ENCODE assay signal across 7 cellular contexts in genomic region chr19:17860993-17861360, GRCh38. TPM values are rescaled to one million over a fixed set of nuclear protein-coding genes. Genes with fewer than 3 reads are reported as not detected.
A peak's percentile ranks its signal among the peaks of the same experiment; 100 is the strongest.
DNase-seq lines count a peak whose midpoint lies in the region; ATAC-seq and TF ChIP-seq lines count a peak whose summit lies in the region.

No MANE protein-coding gene starts in this region.

- peaks cover 28% of the 10 kb centered on the region for H3K4me1 Mint-ChIP-seq in activated CD8-positive, alpha-beta T cell treated with anti-CD3 and anti-CD28 coated beads for 36 hours (ENCODE audit: low read depth)
- peaks cover 57% of the 10 kb centered on the region for H3K4me1 Mint-ChIP-seq in stimulated activated memory B cell treated with anti-CD40 and anti-IgM and Interleukin-4, amounts not matched to agents 10 μg/mL and 1 μg/mL and 100 μg/mL, for 72 hours

- POLR2A ChIA-PET in activated CD8-positive, alpha-beta T cell treated with anti-CD3 and anti-CD28 coated beads for 36 hours (lab: Charles Lee) = interaction anchor here (0.7 to 8.7 kb wide), 20 partner anchors 10 to 455 kb away, joined by 3 to 143 read pairs (median 4); partner anchors contain the start of genes BST2, CCDC124, FCHO1 and JAK3

- intact Hi-C loops in activated CD8-positive, alpha-beta T cell treated with anti-CD3 and anti-CD28 coated beads for 36 hours (cut with micrococcal nuclease) = no loop called here

- peak overlapping the region; percentile 82 for H3K4me3 Mint-ChIP-seq in activated CD8-positive, alpha-beta T cell treated with anti-CD3 and anti-CD28 coated beads for 36 hours
- H3K4me3 Mint-ChIP-seq in stimulated activated memory B cell treated with anti-CD40 and anti-IgM and Interleukin-4, amounts not matched to agents 10 μg/mL and 1 μg/mL and 100 μg/mL, for 72 hours = peak overlapping the region; percentile 92

- CTCF ChIA-PET in activated CD8-positive, alpha-beta T cell treated with anti-CD3 and anti-CD28 coated beads for 36 hours (lab: Charles Lee) = interaction anchor here (0.7 to 11.7 kb wide), 5 partner anchors 11 to 136 kb away, joined by 3 to 194 read pairs (median 4); partner anchors contain the start of genes CCDC124 and SLC5A5

- peaks cover 51% of the 10 kb centered on the region for H3K36me3 Mint-ChIP-seq in activated CD8-positive, alpha-beta T cell treated with anti-CD3 and anti-CD28 coated beads for 36 hours (ENCODE audit: low read depth)
- H3K36me3 Mint-ChIP-seq in stimulated activated memory B cell treated with anti-CD40 and anti-IgM and Interleukin-4, amounts not matched to agents 10 μg/mL and 1 μg/mL and 100 μg/mL, for 72 hours = peaks cover 50% of the 10 kb centered on the region

- no peaks in the 10 kb centered on the region for H3K27me3 Mint-ChIP-seq in activated CD8-positive, alpha-beta T cell treated with anti-CD3 and anti-CD28 coated beads for 36 hours
- no peaks in the 10 kb centered on the region for H3K27me3 Mint-ChIP-seq in stimulated activated memory B cell treated with anti-CD40 and anti-IgM and Interleukin-4, amounts not matched to agents 10 μg/mL and 1 μg/mL and 100 μg/mL, for 72 hours

- peaks cover 29% of the 10 kb centered on the region for H3K36me3 ChIP-seq in iPS DF 6.9 (ENCODE audit: control insufficient read depth, insufficient read depth, low read length)

- H3K27me3 ChIP-seq in HL-60 (ENCODE audit: insufficient read depth, poor library complexity, severe bottlenecking) (no peaks in the 10 kb centered on the region), iPS DF 6.9 (ENCODE audit: control insufficient read depth, insufficient read depth, low read length) (no peaks in the 10 kb centered on the region)

- no peak for TF ChIP-seq CTCF in HL-60 (IDR thresholded peaks at IDR 0.05; ENCODE audit: insufficient read depth, low read length)
- no peak for TF ChIP-seq CTCF in activated CD8-positive, alpha-beta T cell treated with anti-CD3 and anti-CD28 coated beads for 36 hours (IDR thresholded peaks at IDR 0.05)

- H3K27ac Mint-ChIP-seq in activated CD8-positive, alpha-beta T cell treated with anti-CD3 and anti-CD28 coated beads for 36 hours = peak overlapping the region; percentile 97
- H3K27ac Mint-ChIP-seq in stimulated activated memory B cell treated with anti-CD40 and anti-IgM and Interleukin-4, amounts not matched to agents 10 μg/mL and 1 μg/mL and 100 μg/mL, for 72 hours = peak overlapping the region; percentile 90

- WGBS in iPS DF 6.9 (ENCODE audit: insufficient coverage, insufficient read length) = no CpG with 5 or more reads among the region's 7 CpGs

- no peaks in the 10 kb centered on the region for H3K9me3 ChIP-seq in iPS DF 6.9 (ENCODE audit: control insufficient read depth, insufficient read depth, low read length)

- no peak for ATAC-seq in activated CD8-positive, alpha-beta T cell treated with anti-CD3 and anti-CD28 coated beads for 36 hours
- no peak for ATAC-seq in stimulated activated memory B cell treated with anti-CD40 and anti-IgM and Interleukin-4, amounts not matched to agents 10 μg/mL and 1 μg/mL and 100 μg/mL, for 72 hours
- ATAC-seq in HG03521 (IDR thresholded peaks at IDR 0.05; ENCODE audit: unreplicated experiment) = no peak

- H3K4me1 ChIP-seq in iPS DF 6.9 (ENCODE audit: control insufficient read depth, insufficient read depth, low read length) = 0 out of 2 replicates have a peak, but pooled peaks cover 2% of the 10 kb centered on the region

- DNase-seq in HL-60 (ENCODE audit: low read depth in 1 of 2, low spot score in 1 of 2) (no peak), iPS DF 6.9 (ENCODE audit: low read depth, low spot score) (no peak), NCI-H526 treated with DMSO at 0.1 percent for 48 hours (lab: John Stamatoyannopoulos, UW) (no peak)
- DNase-seq in activated CD8-positive, alpha-beta T cell treated with anti-CD3 and anti-CD28 coated beads for 36 hours = no peak
- DNase-seq in activated CD4-positive, alpha-beta T cell treated with anti-CD3 and anti-CD28 coated beads, Interleukin-2, amount 50 U/mL, for 1 hour = no peak

- H3K4me3 ChIP-seq in HL-60 (replicated peaks; ENCODE audit: insufficient read depth, low read length) = peak overlapping the region; percentile 57
- peak overlapping the region; percentile 96; the same call in 1 of the 2 replicates for H3K4me3 ChIP-seq in iPS DF 6.9 (ENCODE audit: low read length)

- H3K27ac ChIP-seq in HL-60 (replicated peaks) (peak overlapping the region; percentile 97), iPS DF 6.9 (ENCODE audit: low read length) (no peak overlapping the region)

- no peaks in the 10 kb centered on the region for H3K9me3 Mint-ChIP-seq in activated CD8-positive, alpha-beta T cell treated with anti-CD3 and anti-CD28 coated beads for 36 hours
- no peaks in the 10 kb centered on the region for H3K9me3 Mint-ChIP-seq in stimulated activated memory B cell treated with anti-CD40 and anti-IgM and Interleukin-4, amounts not matched to agents 10 μg/mL and 1 μg/mL and 100 μg/mL, for 72 hours

RNA-seq across cellular contexts. Expression of gene RPL18A, which starts 1.3 kb away (rescaled TPM):
- 1,000 to 10,000 TPM; 3,663 to 3,679 TPM for total RNA-seq in activated CD8-positive, alpha-beta T cell treated with anti-CD3 and anti-CD28 coated beads for 36 hours

RNA-seq across cellular contexts. Expression of gene SLC5A5, which starts 10.8 kb away (rescaled TPM):
- total RNA-seq in activated CD8-positive, alpha-beta T cell treated with anti-CD3 and anti-CD28 coated beads for 36 hours = under 1 TPM; 0.87 to 0.99 TPM

RNA-seq across cellular contexts. Expression of gene JAK3, which starts 13.2 kb away (rescaled TPM):
- total RNA-seq in activated CD8-positive, alpha-beta T cell treated with anti-CD3 and anti-CD28 coated beads for 36 hours = 100 to 1,000 TPM; 120 to 126 TPM

RNA-seq across cellular contexts. Expression of gene INSL3, which starts 39.7 kb away (rescaled TPM):
- total RNA-seq in activated CD8-positive, alpha-beta T cell treated with anti-CD3 and anti-CD28 coated beads for 36 hours = 1 to 10 TPM; 5.9 to 6.9 TPM
